1 cellular context compared by ENCODE assay signal in genomic region chr5:63963080-63963735, GRCh38.
A peak's percentile ranks its signal among the peaks of the same experiment; 100 is the strongest.
TF ChIP-seq lines count a peak whose summit lies in the region.

No MANE protein-coding gene starts in this region.

TF ChIP-seq in HepG2, 621 proteins besides CTCF, POLR2A, EP300 and RAD21 (continued from another document):
- 0 out of 2 replicates have a peak, but pooled peaks have one; percentile 39 for TF ChIP-seq ZBTB10 (CRISPR knock-in tag; IDR thresholded peaks at IDR 0.05; ENCODE audit: borderline replicate concordance)
- no peak for TF ChIP-seq HMGXB3 (CRISPR knock-in tag; IDR thresholded peaks at IDR 0.05; ENCODE audit: borderline replicate concordance)
- no peak for TF ChIP-seq ETS1 (CRISPR knock-in tag; IDR thresholded peaks at IDR 0.05)
- peak; percentile 56; the same call in 1 of the 2 replicates for TF ChIP-seq ETV6 (CRISPR knock-in tag; conservative IDR thresholded peaks at IDR 0.05)
- no peak for TF ChIP-seq TFDP1 (CRISPR knock-in tag; IDR thresholded peaks at IDR 0.05; ENCODE audit: borderline replicate concordance)
- no peak for TF ChIP-seq ZSCAN21 (CRISPR knock-in tag; IDR thresholded peaks at IDR 0.05; ENCODE audit: borderline replicate concordance)
- no peak for TF ChIP-seq CSRNP2 (CRISPR knock-in tag; conservative IDR thresholded peaks at IDR 0.05; ENCODE audit: low read depth)
- peak; percentile 26; the same call in 1 of the 2 replicates for TF ChIP-seq KAT8 (CRISPR knock-in tag; IDR thresholded peaks at IDR 0.05)
- TF ChIP-seq SP140L (CRISPR knock-in tag; IDR thresholded peaks at IDR 0.05; ENCODE audit: borderline replicate concordance) = peak; percentile 93; the same call in 1 of the 2 replicates
- peak; percentile 47; the same call in 1 of the 2 replicates for TF ChIP-seq KLF15 (CRISPR knock-in tag; IDR thresholded peaks at IDR 0.05; ENCODE audit: borderline replicate concordance)
- TF ChIP-seq STAT6 (CRISPR knock-in tag; IDR thresholded peaks at IDR 0.05; ENCODE audit: borderline replicate concordance) = no peak
- no peak for TF ChIP-seq ZNF589 (CRISPR knock-in tag; conservative IDR thresholded peaks at IDR 0.05)
- 0 out of 2 replicates have a peak, but pooled peaks have one; percentile 31 for TF ChIP-seq ZNF792 (CRISPR knock-in tag; IDR thresholded peaks at IDR 0.05)
- no peak for TF ChIP-seq ZNF12 (CRISPR knock-in tag; IDR thresholded peaks at IDR 0.05)
- no peak for TF ChIP-seq CBFB (CRISPR knock-in tag; IDR thresholded peaks at IDR 0.05)
- TF ChIP-seq FOXK1 (CRISPR knock-in tag; IDR thresholded peaks at IDR 0.05; ENCODE audit: borderline replicate concordance, low read depth) = no peak; the same call in 1 of the 2 replicates
- TF ChIP-seq MLLT10 (CRISPR knock-in tag; IDR thresholded peaks at IDR 0.05) = no peak
- 0 out of 2 replicates have a peak, but pooled peaks have one; percentile 27 for TF ChIP-seq RXRB (CRISPR knock-in tag; IDR thresholded peaks at IDR 0.05; ENCODE audit: borderline replicate concordance)
- TF ChIP-seq HMG20A (CRISPR knock-in tag; IDR thresholded peaks at IDR 0.05; ENCODE audit: borderline replicate concordance) = no peak
- TF ChIP-seq ZNF451 (CRISPR knock-in tag; IDR thresholded peaks at IDR 0.05) = no peak
- no peak for TF ChIP-seq ZNF550 (CRISPR knock-in tag; IDR thresholded peaks at IDR 0.05; ENCODE audit: borderline replicate concordance)
- TF ChIP-seq HNF4A (CRISPR knock-in tag; IDR thresholded peaks at IDR 0.05) = no peak
- no peak for TF ChIP-seq ZNF501 (CRISPR knock-in tag; IDR thresholded peaks at IDR 0.05)
- TF ChIP-seq POGK (CRISPR knock-in tag; conservative IDR thresholded peaks at IDR 0.05) = no peak
- TF ChIP-seq SIX1 (CRISPR knock-in tag; IDR thresholded peaks at IDR 0.05; ENCODE audit: borderline replicate concordance) = no peak
- TF ChIP-seq ZGPAT (CRISPR knock-in tag; IDR thresholded peaks at IDR 0.05) = 0 out of 2 replicates have a peak, but pooled peaks have one; percentile 32
- TF ChIP-seq HOXA5 (CRISPR knock-in tag; IDR thresholded peaks at IDR 0.05) = peak; percentile 87; the same call in 1 of the 2 replicates
- no peak for TF ChIP-seq SMAD1 (CRISPR knock-in tag; IDR thresholded peaks at IDR 0.05; ENCODE audit: borderline replicate concordance, low read depth)
- no peak for TF ChIP-seq ZSCAN25 (CRISPR knock-in tag; IDR thresholded peaks at IDR 0.05)
- no peak for TF ChIP-seq FOXC1 (CRISPR knock-in tag; IDR thresholded peaks at IDR 0.05; ENCODE audit: borderline replicate concordance)
- no peak for TF ChIP-seq SIN3B (IDR thresholded peaks at IDR 0.05; ENCODE audit: low read length)
- peak; percentile 65; the same call in 1 of the 2 replicates for TF ChIP-seq HDAC2 (CRISPR knock-in tag; IDR thresholded peaks at IDR 0.05)
- TF ChIP-seq ZNF770 (CRISPR knock-in tag; IDR thresholded peaks at IDR 0.05) = no peak
- TF ChIP-seq GATAD1 (CRISPR knock-in tag; IDR thresholded peaks at IDR 0.05) = no peak
